In the genomic region with DNA sequence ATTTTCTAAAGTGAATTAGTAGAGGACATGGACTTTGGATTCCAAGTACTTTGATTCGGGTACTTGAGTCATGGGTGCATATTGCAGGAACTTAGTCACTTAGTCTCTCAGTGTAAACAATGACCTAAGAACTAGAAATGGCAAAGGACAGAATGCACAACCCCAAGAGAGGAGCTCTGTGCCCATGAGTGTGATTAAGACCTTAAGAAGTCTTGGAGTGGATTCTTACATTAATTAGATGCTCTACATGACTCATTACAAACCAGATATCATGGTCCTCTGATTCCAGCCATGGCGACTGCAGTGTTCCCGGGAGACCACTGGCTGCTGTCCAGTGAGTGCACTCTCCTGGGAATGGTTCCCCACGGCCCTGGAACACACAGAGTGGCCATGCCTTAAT, we compare ENCODE assay signal across 24 cellular contexts.
DNase-seq lines count a peak whose midpoint lies in the region; ATAC-seq, FAIRE-seq and TF ChIP-seq lines count a peak whose summit lies in the region.
"Had no signal": no experiment of that assay in that cellular context is flagged by ENCODE, and none has a peak within 500 bp of the region (broad histone marks: within the 10 kb centered on the region; RNA-seq: fewer than 3 reads in every experiment).

No MANE protein-coding gene starts in this region.

- DNase-seq in Daoy (ENCODE audit: low read depth) (peak; percentile 6), T1000 (lab: John Stamatoyannopoulos, UW) (peak; percentile 26), hepatocyte (ENCODE audit: low spot score) (peak; percentile 38), urothelium cell line (ENCODE audit: low spot score) (peak; percentile 26), NCI-H526 (lab: John Stamatoyannopoulos, UW) (no peak)
- DNase-seq in activated CD4-positive, alpha-beta memory T cell treated with anti-CD3 and anti-CD28 coated beads for 36 hours, result no peak
- DNase-seq: activated B cell treated with CpG ODN at 0.5 μM for 24 hours; activated CD8-positive, alpha-beta memory T cell treated with anti-CD3 and anti-CD28 coated beads for 24 hours; activated naive CD8-positive, alpha-beta T cell treated with anti-CD3 and anti-CD28 coated beads, Interleukin-2, amount 50 U/mL, for 24 hours; heart right ventricle; HFFc6; KG1; natural killer cell; NCI-H2081; NCI-H69; OCI-M1; spleen; T-helper 17 cell had no signal

- H3K9me3 ChIP-seq in hepatocyte (ENCODE audit: low read depth), result no peaks in the 10 kb centered on the region
- H3K9me3 ChIP-seq: suprapubic skin had no signal

- no peak overlapping the region for H3K27ac Mint-ChIP-seq in activated CD4-positive, alpha-beta memory T cell treated with anti-CD3 and anti-CD28 coated beads for 36 hours
- H3K27ac Mint-ChIP-seq: activated B cell treated with CpG ODN at 0.5 μM for 24 hours; activated naive CD8-positive, alpha-beta T cell treated with anti-CD3 and anti-CD28 coated beads, Interleukin-2, amount 50 U/mL, for 24 hours; HFFc6; natural killer cell; progenitor cell of endocrine pancreas; T-helper 17 cell had no signal

- no peaks in the 10 kb centered on the region for H3K4me1 Mint-ChIP-seq in activated CD4-positive, alpha-beta memory T cell treated with anti-CD3 and anti-CD28 coated beads for 36 hours (ENCODE audit: low read depth)
- H3K4me1 Mint-ChIP-seq: activated B cell treated with CpG ODN at 0.5 μM for 24 hours; activated naive CD8-positive, alpha-beta T cell treated with anti-CD3 and anti-CD28 coated beads, Interleukin-2, amount 50 U/mL, for 24 hours; natural killer cell; T-helper 17 cell had no signal

- no peaks in the 10 kb centered on the region for H3K27me3 Mint-ChIP-seq in activated CD4-positive, alpha-beta memory T cell treated with anti-CD3 and anti-CD28 coated beads for 36 hours
- H3K27me3 Mint-ChIP-seq: activated B cell treated with CpG ODN at 0.5 μM for 24 hours; activated naive CD8-positive, alpha-beta T cell treated with anti-CD3 and anti-CD28 coated beads, Interleukin-2, amount 50 U/mL, for 24 hours; T-helper 17 cell had no signal

- peaks cover 7% of the 10 kb centered on the region for H3K9me3 Mint-ChIP-seq in activated CD4-positive, alpha-beta memory T cell treated with anti-CD3 and anti-CD28 coated beads for 36 hours

- POLR2A ChIA-PET in activated CD4-positive, alpha-beta memory T cell treated with anti-CD3 and anti-CD28 coated beads for 36 hours (lab: Charles Lee), result no interaction called here

- H3K4me3 ChIP-seq in hepatocyte, result no peak overlapping the region
- H3K4me3 ChIP-seq: cardiac muscle cell, heart right ventricle, spleen, suprapubic skin had no signal

- ATAC-seq in HG03097 (IDR thresholded peaks at IDR 0.05; ENCODE audit: low FRiP score, unreplicated experiment), result no peak
- ATAC-seq: activated naive CD8-positive, alpha-beta T cell treated with anti-CD3 and anti-CD28 coated beads, Interleukin-2, amount 50 U/mL, for 24 hours; heart right ventricle; natural killer cell; T-helper 17 cell had no signal

- intact Hi-C loops in activated CD4-positive, alpha-beta memory T cell treated with anti-CD3 and anti-CD28 coated beads for 36 hours (cut with micrococcal nuclease), result no loop called here

- CTCF ChIA-PET in activated CD4-positive, alpha-beta memory T cell treated with anti-CD3 and anti-CD28 coated beads for 36 hours (lab: Charles Lee), result no interaction called here

- H4K20me1 ChIP-seq in hepatocyte (ENCODE audit: insufficient read depth, poor library complexity, severe bottlenecking), result no peaks in the 10 kb centered on the region

- no peaks in the 10 kb centered on the region for H3K36me3 ChIP-seq in hepatocyte (replicated peaks; ENCODE audit: insufficient read depth, low read depth)
- H3K36me3 ChIP-seq: cardiac muscle cell, heart right ventricle, spleen, suprapubic skin had no signal

- no peaks in the 10 kb centered on the region for H3K36me3 Mint-ChIP-seq in activated CD4-positive, alpha-beta memory T cell treated with anti-CD3 and anti-CD28 coated beads for 36 hours
- H3K36me3 Mint-ChIP-seq: natural killer cell had no signal

- peaks cover 11% of the 10 kb centered on the region for H3K4me1 ChIP-seq in hepatocyte (ENCODE audit: insufficient read depth)
- H3K4me1 ChIP-seq: heart right ventricle, suprapubic skin had no signal

- 69% methylated on average over 4 of the region's 4 CpGs for WGBS in hepatocyte (ENCODE audit: low lambda C conversion rate, missing lambda C conversion rate)

- TF ChIP-seq CTCF in hepatocyte (IDR thresholded peaks at IDR 0.05; ENCODE audit: poor library complexity), result no peak

- H3K27ac ChIP-seq in hepatocyte, result peak overlapping the region; percentile 72
- H3K27ac ChIP-seq: cardiac muscle cell, epithelial cell of prostate, heart right ventricle, suprapubic skin had no signal

- H2AFZ ChIP-seq in hepatocyte, result no peak overlapping the region

- H3K27me3 ChIP-seq in hepatocyte, result no peaks in the 10 kb centered on the region
- H3K27me3 ChIP-seq: cardiac muscle cell, spleen, suprapubic skin had no signal

- H3K4me2 ChIP-seq in hepatocyte, result no peak overlapping the region

- H3K79me2 ChIP-seq in hepatocyte, result no peaks in the 10 kb centered on the region

- no peak for FAIRE-seq in urothelium cell line (lab: Jason Lieb, UNC)
- FAIRE-seq: islet of Langerhans had no signal

- H3K4me3 Mint-ChIP-seq in activated CD4-positive, alpha-beta memory T cell treated with anti-CD3 and anti-CD28 coated beads for 36 hours, result no peak overlapping the region
- H3K4me3 Mint-ChIP-seq: activated B cell treated with CpG ODN at 0.5 μM for 24 hours; activated naive CD8-positive, alpha-beta T cell treated with anti-CD3 and anti-CD28 coated beads, Interleukin-2, amount 50 U/mL, for 24 hours; HFFc6; natural killer cell; T-helper 17 cell had no signal

- H3K9me2 ChIP-seq in hepatocyte (replicated peaks; ENCODE audit: insufficient read depth), result no peaks in the 10 kb centered on the region

Comparison
In these comparisons a context has a peak if more than half of its experiments do, and no peak if none do; other contexts are left out.
1. DNase-seq: peak in Daoy (single experiment), T1000 (single experiment), hepatocyte (single experiment) and urothelium cell line (single experiment); none in NCI-H526 (0 of 2) and activated CD4-positive, alpha-beta memory T cell treated with anti-CD3 and anti-CD28 coated beads for 36 hours (single experiment).